ENCODE assay signal across 8 cellular contexts in genomic region chr18:25349926-25350560, GRCh38. TPM values are rescaled to one million over a fixed set of nuclear protein-coding genes. Genes with fewer than 3 reads are reported as not detected.
DNase-seq lines count a peak whose midpoint lies in the region; ATAC-seq, FAIRE-seq and TF ChIP-seq lines count a peak whose summit lies in the region.

No MANE protein-coding gene starts in this region.

- H3K4me3 ChIP-seq in astrocyte of the spinal cord (ENCODE audit: low read depth, low read length) = peak overlapping the region; percentile 83

- in situ Hi-C loops in astrocyte of the spinal cord (cut with HindIII; ENCODE audit: low sequenced_read_pairs) = no loop called here

- ATAC-seq in activated naive CD4-positive, alpha-beta T cell treated with anti-CD3 and anti-CD28 coated beads, Interleukin-2, amount 50 U/mL, for 72 hours = no peak
- no peak for ATAC-seq in HG02798 (IDR thresholded peaks at IDR 0.05; ENCODE audit: poor library complexity, unreplicated experiment)
- ATAC-seq in GM18517 (IDR thresholded peaks at IDR 0.05; ENCODE audit: unreplicated experiment) = no peak

- peaks cover 4% of the 10 kb centered on the region for H3K36me3 Mint-ChIP-seq in activated naive CD4-positive, alpha-beta T cell treated with anti-CD3 and anti-CD28 coated beads, Interleukin-2, amount 10 ng/mL, durations not matched to agents 7 days and 5 days
- peaks cover 6 to 8% of the 10 kb centered on the region in 2 donors for H3K36me3 Mint-ChIP-seq in activated naive CD4-positive, alpha-beta T cell treated with anti-CD3 and anti-CD28 coated beads, Interleukin-2, amount 50 U/mL, for 72 hours
- no peaks in the 10 kb centered on the region for H3K36me3 Mint-ChIP-seq in stimulated activated naive CD8-positive, alpha-beta T cell treated with anti-CD3 and anti-CD28 coated beads, Interleukin-15, Interleukin-2, amounts not matched to agents 100 ng/mL and 50 ng/mL, for 24 hours (ENCODE audit: low read depth)

- H3K4me3 Mint-ChIP-seq in activated naive CD4-positive, alpha-beta T cell treated with anti-CD3 and anti-CD28 coated beads, Interleukin-2, amount 10 ng/mL, durations not matched to agents 7 days and 5 days = peak overlapping the region; percentile 70
- H3K4me3 Mint-ChIP-seq in stimulated activated naive CD8-positive, alpha-beta T cell treated with anti-CD3 and anti-CD28 coated beads, Interleukin-15, Interleukin-2, amounts not matched to agents 100 ng/mL and 50 ng/mL, for 24 hours = peak overlapping the region; percentile 78

- H3K4me1 Mint-ChIP-seq in activated naive CD4-positive, alpha-beta T cell treated with anti-CD3 and anti-CD28 coated beads, Interleukin-2, amount 10 ng/mL, durations not matched to agents 7 days and 5 days = peaks cover 14% of the 10 kb centered on the region
- H3K4me1 Mint-ChIP-seq in stimulated activated naive CD8-positive, alpha-beta T cell treated with anti-CD3 and anti-CD28 coated beads, Interleukin-15, Interleukin-2, amounts not matched to agents 100 ng/mL and 50 ng/mL, for 24 hours (ENCODE audit: low read depth) = peaks cover 19% of the 10 kb centered on the region

- CTCF ChIA-PET in activated naive CD4-positive, alpha-beta T cell treated with anti-CD3 and anti-CD28 coated beads, Interleukin-2, amount 10 ng/mL, durations not matched to agents 7 days and 5 days (lab: Charles Lee) = no interaction called here

- no peak for TF ChIP-seq CTCF in astrocyte of the spinal cord (IDR thresholded peaks at IDR 0.05; ENCODE audit: low read depth, low read length)

- no peaks in the 10 kb centered on the region for H3K9me3 Mint-ChIP-seq in activated naive CD4-positive, alpha-beta T cell treated with anti-CD3 and anti-CD28 coated beads, Interleukin-2, amount 10 ng/mL, durations not matched to agents 7 days and 5 days
- no peaks in the 10 kb centered on the region for H3K9me3 Mint-ChIP-seq in activated naive CD4-positive, alpha-beta T cell treated with anti-CD3 and anti-CD28 coated beads, Interleukin-2, amount 50 U/mL, for 72 hours
- H3K9me3 Mint-ChIP-seq in stimulated activated naive CD8-positive, alpha-beta T cell treated with anti-CD3 and anti-CD28 coated beads, Interleukin-15, Interleukin-2, amounts not matched to agents 100 ng/mL and 50 ng/mL, for 24 hours = no peaks in the 10 kb centered on the region

- no peak for FAIRE-seq in HTR-8/SVneo (lab: Jason Lieb, UNC)

- DNase-seq in activated naive CD4-positive, alpha-beta T cell treated with anti-CD3 and anti-CD28 coated beads, Interleukin-2, amount 10 ng/mL, durations not matched to agents 7 days and 5 days = no peak
- no peak for DNase-seq in activated naive CD4-positive, alpha-beta T cell treated with anti-CD3 and anti-CD28 coated beads, Interleukin-2, amount 50 U/mL, for 72 hours (ENCODE audit: low spot score in 2 of 2)
- DNase-seq in astrocyte of the spinal cord (ENCODE audit: low read depth, low spot score) = peak; percentile 22
- peak; percentile 56 for DNase-seq in islet precursor cell
- no peak for DNase-seq in HTR-8/SVneo (ENCODE audit: insufficient read length, low spot score)

- H3K27me3 Mint-ChIP-seq in activated naive CD4-positive, alpha-beta T cell treated with anti-CD3 and anti-CD28 coated beads, Interleukin-2, amount 10 ng/mL, durations not matched to agents 7 days and 5 days = peaks cover 59% of the 10 kb centered on the region
- peaks cover 69% of the 10 kb centered on the region for H3K27me3 Mint-ChIP-seq in stimulated activated naive CD8-positive, alpha-beta T cell treated with anti-CD3 and anti-CD28 coated beads, Interleukin-15, Interleukin-2, amounts not matched to agents 100 ng/mL and 50 ng/mL, for 24 hours

- no peak overlapping the region for H3K27ac Mint-ChIP-seq in activated naive CD4-positive, alpha-beta T cell treated with anti-CD3 and anti-CD28 coated beads, Interleukin-2, amount 10 ng/mL, durations not matched to agents 7 days and 5 days
- H3K27ac Mint-ChIP-seq in activated naive CD4-positive, alpha-beta T cell treated with anti-CD3 and anti-CD28 coated beads, Interleukin-2, amount 50 U/mL, for 72 hours = no peak overlapping the region
- H3K27ac Mint-ChIP-seq in stimulated activated naive CD8-positive, alpha-beta T cell treated with anti-CD3 and anti-CD28 coated beads, Interleukin-15, Interleukin-2, amounts not matched to agents 100 ng/mL and 50 ng/mL, for 24 hours = no peak overlapping the region

RNA-seq across cellular contexts. Expression of gene ZNF521, which starts 1.9 kb away (rescaled TPM):
- not detected for total RNA-seq in activated naive CD4-positive, alpha-beta T cell treated with anti-CD3 and anti-CD28 coated beads, Interleukin-2, amount 50 U/mL, for 72 hours

Comparison
In these comparisons a context has a peak if more than half of its experiments do, and no peak if none do; other contexts are left out.
1. DNase-seq: peak in astrocyte of the spinal cord (single experiment) and islet precursor cell (single experiment); none in activated naive CD4-positive, alpha-beta T cell treated with anti-CD3 and anti-CD28 coated beads, Interleukin-2, amount 10 ng/mL, durations not matched to agents 7 days and 5 days (single experiment), activated naive CD4-positive, alpha-beta T cell treated with anti-CD3 and anti-CD28 coated beads, Interleukin-2, amount 50 U/mL, for 72 hours (0 of 2) and HTR-8/SVneo (single experiment).